In genomic region chr1:154324669-154325582, GRCh38 we compare ENCODE assay signal across 8 cellular contexts. TPM values are rescaled to one million over a fixed set of nuclear protein-coding genes. Genes with fewer than 3 reads are reported as not detected.
A peak's percentile ranks its signal among the peaks of the same experiment; 100 is the strongest.
DNase-seq lines count a peak whose midpoint lies in the region; ATAC-seq and TF ChIP-seq lines count a peak whose summit lies in the region.

TSS of gene ATP8B2 (plus strand) at chr1:154325525. CDS start at chr1:154328142, 2,617 bp downstream.

- peaks cover 3% of the 10 kb centered on the region for H3K36me3 Mint-ChIP-seq in activated CD4-positive, alpha-beta T cell treated with anti-CD3 and anti-CD28 coated beads, Interleukin-2, amount 10 ng/mL, durations not matched to agents 24 days and 14 days (ENCODE audit: low read depth)

- H3K9me3 ChIP-seq in colonic mucosa = no peaks in the 10 kb centered on the region

- H3K27ac Mint-ChIP-seq in activated CD4-positive, alpha-beta T cell treated with anti-CD3 and anti-CD28 coated beads, Interleukin-2, amount 10 ng/mL, durations not matched to agents 24 days and 14 days = peak within 1 kb of the TSS; percentile 92

- peaks cover 12% of the 10 kb centered on the region for H3K4me1 ChIP-seq in colonic mucosa

- peak within 1 kb of the TSS; percentile 98 for H3K4me3 Mint-ChIP-seq in activated CD4-positive, alpha-beta T cell treated with anti-CD3 and anti-CD28 coated beads, Interleukin-2, amount 10 ng/mL, durations not matched to agents 24 days and 14 days

- H3K4me3 ChIP-seq in colonic mucosa = peak within 1 kb of the TSS; percentile 46

- peak; percentile 85 for TF ChIP-seq CTCF in colonic mucosa (IDR thresholded peaks at IDR 0.05)

- H3K27ac ChIP-seq in colonic mucosa = peak within 1 kb of the TSS; percentile 86

- H3K9ac ChIP-seq in colonic mucosa (ENCODE audit: low read depth in 2 of 2, low read length in 2 of 2) = peak within 1 kb of the TSS; percentile 76 to 83

- peaks cover 10% of the 10 kb centered on the region for H3K27me3 ChIP-seq in colonic mucosa

- intact Hi-C loops in activated CD4-positive, alpha-beta T cell treated with anti-CD3 and anti-CD28 coated beads, Interleukin-2, amount 10 ng/mL, durations not matched to agents 24 days and 14 days (cut with micrococcal nuclease) = loop anchor here (2.0 kb wide), 1 partner anchor 82 kb away; no protein-coding TSS in a partner anchor
- intact Hi-C loops in colonic mucosa (cut with DNase I) = no loop called here

- H3K27me3 Mint-ChIP-seq in activated CD4-positive, alpha-beta T cell treated with anti-CD3 and anti-CD28 coated beads, Interleukin-2, amount 10 ng/mL, durations not matched to agents 24 days and 14 days = peaks cover 21% of the 10 kb centered on the region

- DNase-seq in ELR (ENCODE audit: low read depth) (peak; percentile 82), NCI-H510A (lab: John Stamatoyannopoulos, UW) (peak; percentile 68), colonic mucosa (peak; percentile 79), left kidney (ENCODE audit: low read depth, low spot score) (peak; percentile 95)
- peak; percentile 95 for DNase-seq in activated CD4-positive, alpha-beta T cell treated with anti-CD3 and anti-CD28 coated beads, Interleukin-2, amount 10 ng/mL, durations not matched to agents 24 days and 14 days
- peak; percentile 87 for DNase-seq in stimulated activated CD4-positive, alpha-beta T cell treated with anti-CD3 and anti-CD28 coated beads, Interleukin-1b, Interleukin-23, amount 100 ng/mL, for 48 hours

- H3K9me3 Mint-ChIP-seq in activated CD4-positive, alpha-beta T cell treated with anti-CD3 and anti-CD28 coated beads, Interleukin-2, amount 10 ng/mL, durations not matched to agents 24 days and 14 days = no peaks in the 10 kb centered on the region

- H3K4me1 Mint-ChIP-seq in activated CD4-positive, alpha-beta T cell treated with anti-CD3 and anti-CD28 coated beads, Interleukin-2, amount 10 ng/mL, durations not matched to agents 24 days and 14 days = peaks cover 34% of the 10 kb centered on the region

- ATAC-seq in HG03175 (IDR thresholded peaks at IDR 0.05; ENCODE audit: unreplicated experiment) (peak; percentile 53), GM21723 (IDR thresholded peaks at IDR 0.05; ENCODE audit: unreplicated experiment) (no peak)

- H3K36me3 ChIP-seq in colonic mucosa = no peaks in the 10 kb centered on the region

RNA-seq across cellular contexts. Expression of gene ATP8B2, which starts in this region (rescaled TPM):
- 49.4 and 49.6 TPM in 2 replicates for total RNA-seq in activated CD4-positive, alpha-beta T cell treated with anti-CD3 and anti-CD28 coated beads, Interleukin-2, amount 10 ng/mL, durations not matched to agents 24 days and 14 days
- 1 to 10 TPM; 4.2 to 6.6 TPM for total RNA-seq in colonic mucosa
